6 cellular contexts compared by ENCODE assay signal in genomic region chr4:683982-684571, GRCh38. TPM values are rescaled to one million over a fixed set of nuclear protein-coding genes. Genes with fewer than 3 reads are reported as not detected.
DNase-seq lines count a peak whose midpoint lies in the region; ATAC-seq and TF ChIP-seq lines count a peak whose summit lies in the region.

No MANE protein-coding gene starts in this region.

- H3K27me3 ChIP-seq in neutrophil: peaks cover 20% of the 10 kb centered on the region

- peaks cover 38 to 64% of the 10 kb centered on the region in 2 experiments for H3K4me1 ChIP-seq in neutrophil (ENCODE audit: control insufficient read depth in 1 of 2, insufficient read depth in 1 of 2, low read depth in 1 of 2, low read length in 1 of 2)

- H3K4me3 ChIP-seq in GM12864 (ENCODE audit: low read depth, low read length): no peak overlapping the region
- H3K4me3 ChIP-seq in coronary artery: no peak overlapping the region
- no peak overlapping the region for H3K4me3 ChIP-seq in neutrophil (ENCODE audit: low read depth in 1 of 2, low read length in 1 of 2)

- DNase-seq in GM12864 (ENCODE audit: low read depth): no peak
- DNase-seq in NCI-H460 (ENCODE audit: extremely low read depth, low read depth): peak; percentile 61
- DNase-seq in coronary artery (ENCODE audit: low spot score): no peak

- ATAC-seq in HG03135 (IDR thresholded peaks at IDR 0.05; ENCODE audit: unreplicated experiment): no peak
- no peak for ATAC-seq in HG03442 (IDR thresholded peaks at IDR 0.05; ENCODE audit: unreplicated experiment)

- no peaks in the 10 kb centered on the region for H3K36me3 ChIP-seq in neutrophil

- H3K9me3 ChIP-seq in neutrophil: no peaks in the 10 kb centered on the region

- peak overlapping the region in 1 of 2 donors; percentile 32 for H3K27ac ChIP-seq in coronary artery
- H3K27ac ChIP-seq in neutrophil: no peak overlapping the region

- TF ChIP-seq CTCF in GM12864 (IDR thresholded peaks at IDR 0.05; ENCODE audit: low read depth, low read length, missing control alignments): peak; percentile 76
- TF ChIP-seq CTCF in coronary artery (IDR thresholded peaks at IDR 0.05): peak; percentile 23
- peak; percentile 71 for TF ChIP-seq CTCF in neutrophil (IDR thresholded peaks at IDR 0.05)

RNA-seq across cellular contexts. Expression of gene SLC49A3, which starts 4.9 kb away (rescaled TPM):
- total RNA-seq in NCI-H460 (2014; rRNA removed; shearing (Covaris generic)): not detected in 2 replicates
- 0.53 TPM in 1 of 2 replicates, not detected in the other for polyA plus RNA-seq in NCI-H460 (2014; cell fraction: nucleus; rRNA removed)

RNA-seq across cellular contexts. Expression of gene MYL5, which starts 9.7 kb away (rescaled TPM):
- 13.4 and 14.2 TPM in 2 replicates for total RNA-seq in NCI-H460 (2014; rRNA removed; shearing (Covaris generic))
- 51.4 and 68.7 TPM in 2 replicates for polyA plus RNA-seq in NCI-H460 (2014; cell fraction: nucleus; rRNA removed)

RNA-seq across cellular contexts. Expression of gene ATP5ME, which starts 10.0 kb away (rescaled TPM):
- total RNA-seq in NCI-H460 (2014; rRNA removed; shearing (Covaris generic)): 307 and 342 TPM in 2 replicates
- polyA plus RNA-seq in NCI-H460 (2014; cell fraction: nucleus; rRNA removed): 5.8 TPM in 1 of 2 replicates, not detected in the other

RNA-seq across cellular contexts. Expression of gene PCGF3, which starts 21.6 kb away (rescaled TPM):
- 28.4 and 29.9 TPM in 2 replicates for total RNA-seq in NCI-H460 (2014; rRNA removed; shearing (Covaris generic))
- 55.7 and 99.7 TPM in 2 replicates for polyA plus RNA-seq in NCI-H460 (2014; cell fraction: nucleus; rRNA removed)

RNA-seq across cellular contexts. Expression of gene PDE6B, which starts 58.7 kb away (rescaled TPM):
- total RNA-seq in NCI-H460 (2014; rRNA removed; shearing (Covaris generic)): not detected in 2 replicates
- not detected in 2 replicates for polyA plus RNA-seq in NCI-H460 (2014; cell fraction: nucleus; rRNA removed)

Comparison
In these comparisons a context has a peak if more than half of its experiments do, and no peak if none do; other contexts are left out.
1. CTCF ChIP-seq: peak in every context shown above with its lines; median percentile 76 in GM12864; 71 in neutrophil; 23 in coronary artery.